1 cellular context compared by ENCODE assay signal in the genomic region with DNA sequence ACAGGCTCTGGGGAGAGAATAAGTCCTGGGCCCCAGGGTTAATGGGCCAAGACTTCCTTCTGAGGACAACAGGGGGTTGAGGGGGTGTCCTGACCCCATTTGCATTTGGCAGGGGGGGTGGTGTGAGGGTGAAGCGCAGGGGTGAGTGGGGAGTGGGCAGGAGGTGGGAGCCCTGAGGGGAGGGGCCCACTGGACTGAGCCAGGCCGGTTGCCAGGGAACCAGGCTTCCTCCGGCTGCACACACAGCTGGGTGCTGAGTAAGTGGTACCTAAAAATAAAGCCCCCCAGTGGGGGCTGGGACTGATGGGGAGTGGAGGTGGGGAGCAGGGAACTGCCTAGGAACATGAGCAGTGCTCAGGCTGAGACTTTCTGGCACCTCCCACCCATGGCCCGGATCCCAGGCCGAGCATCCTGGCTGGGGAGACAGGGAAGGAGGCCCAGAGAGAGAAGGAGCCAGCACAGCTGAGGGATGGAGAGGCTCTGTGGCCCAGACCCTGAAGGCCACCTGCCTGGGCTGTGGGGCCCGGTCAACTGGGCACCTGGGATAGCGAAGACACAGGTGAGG.
TF ChIP-seq lines count a peak whose summit lies in the region.

No MANE protein-coding gene starts in this region.

TF ChIP-seq in IMR-90, 13 proteins besides CTCF, POLR2A, EP300 and RAD21:
- TF ChIP-seq MXI1 (IDR thresholded peaks at IDR 0.05; ENCODE audit: borderline replicate concordance, low read depth, low read length) (no peak), CHD1 (IDR thresholded peaks at IDR 0.05; ENCODE audit: low read depth, low read length) (no peak), CEBPB (IDR thresholded peaks at IDR 0.05; ENCODE audit: low read depth, low read length) (no peak), FOS (IDR thresholded peaks at IDR 0.05; ENCODE audit: low read depth, low read length) (no peak), MAZ (IDR thresholded peaks at IDR 0.05; ENCODE audit: borderline replicate concordance, low read depth, low read length) (no peak), MAFK (IDR thresholded peaks at IDR 0.05; ENCODE audit: low read depth, low read length) (no peak), RCOR1 (IDR thresholded peaks at IDR 0.05; ENCODE audit: insufficient replicate concordance, low read length) (no peak)
- TF ChIP-seq, protein P1, sequence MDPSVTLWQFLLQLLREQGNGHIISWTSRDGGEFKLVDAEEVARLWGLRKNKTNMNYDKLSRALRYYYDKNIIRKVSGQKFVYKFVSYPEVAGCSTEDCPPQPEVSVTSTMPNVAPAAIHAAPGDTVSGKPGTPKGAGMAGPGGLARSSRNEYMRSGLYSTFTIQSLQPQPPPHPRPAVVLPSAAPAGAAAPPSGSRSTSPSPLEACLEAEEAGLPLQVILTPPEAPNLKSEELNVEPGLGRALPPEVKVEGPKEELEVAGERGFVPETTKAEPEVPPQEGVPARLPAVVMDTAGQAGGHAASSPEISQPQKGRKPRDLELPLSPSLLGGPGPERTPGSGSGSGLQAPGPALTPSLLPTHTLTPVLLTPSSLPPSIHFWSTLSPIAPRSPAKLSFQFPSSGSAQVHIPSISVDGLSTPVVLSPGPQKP (IDR thresholded peaks at IDR 0.05; ENCODE audit: borderline replicate concordance, low read depth, low read length) = no peak
